22 cellular contexts compared by ENCODE assay signal in genomic region chr15:69035918-69036258, GRCh38. TPM values are rescaled to one million over a fixed set of nuclear protein-coding genes. Genes with fewer than 3 reads are reported as not detected.
"Had no signal": no experiment of that assay in that cellular context is flagged by ENCODE, and none has a peak within 500 bp of the region (broad histone marks: within the 10 kb centered on the region; RNA-seq: fewer than 3 reads in every experiment).

No MANE protein-coding gene starts in this region.

- H3K4me3 ChIP-seq: adrenal gland, body of pancreas, cardiac muscle cell, heart right ventricle, lung, mucosa of descending colon, spleen, testis had no signal

- ATAC-seq: activated CD4-positive, alpha-beta T cell treated with anti-CD3 and anti-CD28 coated beads for 36 hours; activated CD8-positive, alpha-beta memory T cell treated with anti-CD3 and anti-CD28 coated beads, Interleukin-2, amount 10 ng/mL, durations not matched to agents 7 days and 5 days; activated CD8-positive, alpha-beta T cell treated with anti-CD3 and anti-CD28 coated beads, Interleukin-2, amount 10 ng/mL, durations not matched to agents 7 days and 5 days; body of pancreas; effector memory CD8-positive, alpha-beta T cell; right cardiac atrium; T-helper 17 cell had no signal

- H3K27me3 ChIP-seq: testis had no signal

- H3K4me1 Mint-ChIP-seq: T-helper 17 cell had no signal

- H3K27ac Mint-ChIP-seq: activated CD4-positive, alpha-beta T cell treated with anti-CD3 and anti-CD28 coated beads for 36 hours; activated CD8-positive, alpha-beta memory T cell treated with anti-CD3 and anti-CD28 coated beads, Interleukin-2, amount 10 ng/mL, durations not matched to agents 7 days and 5 days; activated CD8-positive, alpha-beta T cell treated with anti-CD3 and anti-CD28 coated beads, Interleukin-2, amount 10 ng/mL, durations not matched to agents 7 days and 5 days; activated naive CD8-positive, alpha-beta T cell; effector memory CD8-positive, alpha-beta T cell; natural killer cell treated with Interleukin-12 subunit alpha and Interleukin-12 subunit beta and Interleukin-15 and Interleukin-18, amount 100 ng/mL, for 72 hours; T-helper 17 cell had no signal

- H3K9me3 ChIP-seq: adrenal gland, body of pancreas, heart right ventricle, mucosa of descending colon, spleen, testis had no signal

- H3K36me3 Mint-ChIP-seq: activated CD8-positive, alpha-beta memory T cell treated with anti-CD3 and anti-CD28 coated beads, Interleukin-2, amount 10 ng/mL, durations not matched to agents 7 days and 5 days; activated naive CD8-positive, alpha-beta T cell; natural killer cell treated with Interleukin-12 subunit alpha and Interleukin-12 subunit beta and Interleukin-15 and Interleukin-18, amount 100 ng/mL, for 72 hours had no signal

- DNase-seq: activated CD4-positive, CD25-positive, alpha-beta regulatory T cell; activated CD8-positive, alpha-beta T cell treated with anti-CD3 and anti-CD28 coated beads, Interleukin-2, amount 10 ng/mL, durations not matched to agents 7 days and 5 days; activated naive CD4-positive, alpha-beta T cell; aorta; cortex of kidney; effector memory CD8-positive, alpha-beta T cell; heart right ventricle; kidney glomerular epithelial cell; spleen; stimulated activated naive CD4-positive, alpha-beta T cell treated with Interleukin-2 at 50 U/mL for 16 hours; T-helper 17 cell; testis had no signal

- H3K36me3 ChIP-seq: adrenal gland, cardiac muscle cell, heart right ventricle, spleen had no signal

- H3K4me3 Mint-ChIP-seq: activated CD4-positive, alpha-beta T cell treated with anti-CD3 and anti-CD28 coated beads for 36 hours; activated CD8-positive, alpha-beta memory T cell treated with anti-CD3 and anti-CD28 coated beads, Interleukin-2, amount 10 ng/mL, durations not matched to agents 7 days and 5 days; activated CD8-positive, alpha-beta T cell treated with anti-CD3 and anti-CD28 coated beads, Interleukin-2, amount 10 ng/mL, durations not matched to agents 7 days and 5 days; activated naive CD8-positive, alpha-beta T cell; effector memory CD8-positive, alpha-beta T cell; natural killer cell treated with Interleukin-12 subunit alpha and Interleukin-12 subunit beta and Interleukin-15 and Interleukin-18, amount 100 ng/mL, for 72 hours; T-helper 17 cell had no signal

- H3K4me1 ChIP-seq: body of pancreas, testis had no signal

- H3K27ac ChIP-seq: adrenal gland, body of pancreas, cardiac muscle cell, heart right ventricle, spleen, testis had no signal

- H3K9me3 Mint-ChIP-seq: effector memory CD8-positive, alpha-beta T cell; natural killer cell treated with Interleukin-12 subunit alpha and Interleukin-12 subunit beta and Interleukin-15 and Interleukin-18, amount 100 ng/mL, for 72 hours had no signal

RNA-seq across cellular contexts. Expression of gene NOX5, which starts 21.4 kb away (rescaled TPM):
- total RNA-seq: activated CD4-positive, alpha-beta T cell treated with anti-CD3 and anti-CD28 coated beads for 36 hours; activated CD8-positive, alpha-beta T cell treated with anti-CD3 and anti-CD28 coated beads, Interleukin-2, amount 10 ng/mL, durations not matched to agents 7 days and 5 days; natural killer cell treated with Interleukin-12 subunit alpha and Interleukin-12 subunit beta and Interleukin-15 and Interleukin-18, amount 100 ng/mL, for 72 hours; T-helper 17 cell had no signal
